8 cellular contexts compared by ENCODE assay signal in genomic region chr22:42719656-42720262, GRCh38. TPM values are rescaled to one million over a fixed set of nuclear protein-coding genes. Genes with fewer than 3 reads are reported as not detected.
DNase-seq lines count a peak whose midpoint lies in the region; ATAC-seq and TF ChIP-seq lines count a peak whose summit lies in the region.

No MANE protein-coding gene starts in this region.

- ATAC-seq in T-helper 17 cell (no peak), sciatic nerve (peak; percentile 36), GM18870 (IDR thresholded peaks at IDR 0.05; ENCODE audit: unreplicated experiment) (no peak), GM19351 (IDR thresholded peaks at IDR 0.05; ENCODE audit: unreplicated experiment) (no peak)

- H3K4me1 Mint-ChIP-seq in T-helper 17 cell, result peaks cover 18% of the 10 kb centered on the region

- peak overlapping the region; percentile 76 for H3K4me3 ChIP-seq in GM12865 (ENCODE audit: low read depth, low read length)
- H3K4me3 ChIP-seq in cardiac muscle cell, result peak overlapping the region; percentile 90

- H3K27ac Mint-ChIP-seq in T-helper 17 cell, result no peak overlapping the region

- peak; percentile 29 for DNase-seq in GM12865 (ENCODE audit: low read depth)
- DNase-seq in T-helper 17 cell, result no peak
- no peak for DNase-seq in cardiac muscle cell (ENCODE audit: low read depth in 1 of 2, low spot score in 1 of 2)
- no peak for DNase-seq in sciatic nerve (ENCODE audit: low spot score)
- DNase-seq in DMS153 treated with DMSO at 0.1 percent for 48 hours (lab: John Stamatoyannopoulos, UW; ENCODE audit: unreplicated experiment), result no peak
- no peak for DNase-seq in occipital lobe (lab: John Stamatoyannopoulos, UW)

- H3K4me3 Mint-ChIP-seq in T-helper 17 cell, result peak overlapping the region; percentile 88

- TF ChIP-seq CTCF in GM12865 (IDR thresholded peaks at IDR 0.05; ENCODE audit: insufficient read depth, low read depth, low read length, missing control alignments) (no peak), cardiac muscle cell (IDR thresholded peaks at IDR 0.05; ENCODE audit: low read depth, low read length) (no peak)

- no peaks in the 10 kb centered on the region for H3K9me3 ChIP-seq in T-helper 17 cell (ENCODE audit: control insufficient read depth, low read length, poor library complexity, severe bottlenecking)
- no peaks in the 10 kb centered on the region for H3K9me3 ChIP-seq in cardiac muscle cell (ENCODE audit: low read depth)

- H3K27me3 Mint-ChIP-seq in T-helper 17 cell, result peaks cover 71% of the 10 kb centered on the region

- peaks cover 7% of the 10 kb centered on the region for H3K4me1 ChIP-seq in cardiac muscle cell (ENCODE audit: low read depth)

- intact Hi-C loops in sciatic nerve (cut with DNase I), result no loop called here

- no peaks in the 10 kb centered on the region for H3K36me3 ChIP-seq in cardiac muscle cell

- peaks cover 10% of the 10 kb centered on the region for H3K36me3 Mint-ChIP-seq in T-helper 17 cell (ENCODE audit: low read depth)

- peaks cover 57% of the 10 kb centered on the region for H3K27me3 ChIP-seq in cardiac muscle cell

- no peak overlapping the region for H3K27ac ChIP-seq in cardiac muscle cell

RNA-seq across cellular contexts. Expression of gene A4GALT, which starts 0.9 kb away (rescaled TPM):
- total RNA-seq in T-helper 17 cell (not detected), cardiac muscle cell (17.7 and 26.1 TPM in 2 replicates), sciatic nerve (106 TPM), occipital lobe (0.31 TPM)
- polyA plus RNA-seq in cardiac muscle cell, result 15.1 and 20.2 TPM in 2 replicates

Comparison
In these comparisons a context has a peak if more than half of its experiments do, and no peak if none do; other contexts are left out.
1. RNA of gene A4GALT, which starts 0.9 kb away (total RNA-seq): 106 TPM in sciatic nerve (single experiment) and 17.7 to 26.1 TPM in cardiac muscle cell; 0.31 TPM in occipital lobe (single experiment) and not detected in T-helper 17 cell; every median in the first group is over 10 times any median in the second.